ENCODE assay signal across 37 cellular contexts in the genomic region with DNA sequence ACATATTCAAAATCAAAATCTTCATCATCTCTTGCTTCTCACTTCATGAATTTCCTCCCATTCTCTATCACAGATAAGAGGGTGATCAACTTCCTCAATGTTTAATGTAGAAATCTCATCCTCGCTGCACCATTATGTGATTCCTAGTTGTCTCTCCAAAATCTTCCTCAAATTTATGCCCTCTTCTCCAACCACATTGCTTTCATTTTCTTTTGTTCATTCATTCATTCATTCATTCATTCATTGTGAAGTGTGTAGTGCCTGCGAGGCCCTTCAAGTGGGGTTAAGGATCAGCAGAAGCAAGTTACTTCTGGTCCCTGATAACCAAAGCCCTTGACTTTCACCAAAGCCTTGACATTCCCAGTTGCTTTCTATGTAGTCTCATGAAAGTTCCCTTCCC. TPM values are rescaled to one million over a fixed set of nuclear protein-coding genes. Genes with fewer than 3 reads are reported as not detected.
DNase-seq lines count a peak whose midpoint lies in the region; ATAC-seq, FAIRE-seq and TF ChIP-seq lines count a peak whose summit lies in the region.
"Had no signal": no experiment of that assay in that cellular context is flagged by ENCODE, and none has a peak within 500 bp of the region (broad histone marks: within the 10 kb centered on the region; RNA-seq: fewer than 3 reads in every experiment).

No MANE protein-coding gene starts in this region.

- no peak for DNase-seq in natural killer cell treated with Interleukin-12 subunit alpha and Interleukin-12 subunit beta and Interleukin-15 and Interleukin-18, amount 100 ng/mL, for 72 hours (ENCODE audit: low spot score)
- no peak for DNase-seq in natural killer cell
- DNase-seq in Calu3, result no peak
- no peak for DNase-seq in GM12878 (ENCODE audit: low read depth, low spot score)
- no peak for DNase-seq in DMS 273 (lab: John Stamatoyannopoulos, UW; ENCODE audit: unreplicated experiment)
- no peak for DNase-seq in small intestine
- no peak for DNase-seq in right lobe of liver
- DNase-seq: 8988T; ACHN; AML-193; BE2C; C1 segment of cervical spinal cord; Caco-2; CD4-positive, alpha-beta memory T cell; CD4-positive, alpha-beta T cell; CD4-positive, CD25-positive, alpha-beta regulatory T cell; CD8-positive, alpha-beta memory T cell; CD8-positive, alpha-beta T cell; COR-L47; DMS 273 treated with DMSO at 0.1 percent for 48 hours; DMS153; DMS53; DMS79; DMS79 treated with DMSO at 0.1 percent for 48 hours; DND-41; EL had no signal

- peaks cover 68% of the 10 kb centered on the region for H3K4me1 ChIP-seq in KMS-11 (ENCODE audit: low read depth, poor library complexity, severe bottlenecking)
- H3K4me1 ChIP-seq in GM12878 (ENCODE audit: control insufficient read depth, insufficient read depth, low read length), result peaks cover 20% of the 10 kb centered on the region
- no peaks in the 10 kb centered on the region for H3K4me1 ChIP-seq in small intestine (ENCODE audit: control insufficient read depth in 2 of 2, insufficient read depth in 1 of 2, low read depth in 1 of 2, low read length in 1 of 2)
- no peaks in the 10 kb centered on the region for H3K4me1 ChIP-seq in right lobe of liver
- H3K4me1 ChIP-seq: BE2C, Caco-2 had no signal

- H3K27me3 ChIP-seq in KMS-11 (ENCODE audit: insufficient read depth, low read depth) (no peaks in the 10 kb centered on the region), GM12878 (replicated peaks in 1 of 2; ENCODE audit: control insufficient read depth in 2 of 2, insufficient read depth in 2 of 2, low read length in 1 of 2) (no peaks in the 10 kb centered on the region), small intestine (ENCODE audit: control insufficient read depth in 2 of 2, insufficient read depth in 2 of 2, low read length in 2 of 2) (no peaks in the 10 kb centered on the region), right lobe of liver (no peaks in the 10 kb centered on the region)
- H3K27me3 ChIP-seq: BE2C; BLaER1; BLaER1 treated with 17β-estradiol and CSF1 and Interleukin-3, amounts not matched to agents 10 nM and 100 nM had no signal

- H3K79me2 ChIP-seq in KMS-11 (ENCODE audit: insufficient read depth, low read depth), result no peaks in the 10 kb centered on the region
- peaks cover 6% of the 10 kb centered on the region for H3K79me2 ChIP-seq in GM12878 (ENCODE audit: control insufficient read depth, insufficient read depth, low read length)

- H3K27me3 Mint-ChIP-seq in natural killer cell treated with Interleukin-12 subunit alpha and Interleukin-12 subunit beta and Interleukin-15 and Interleukin-18, amount 100 ng/mL, for 72 hours, result no peaks in the 10 kb centered on the region
- no peaks in the 10 kb centered on the region for H3K27me3 Mint-ChIP-seq in natural killer cell (ENCODE audit: low read depth in 2 of 2)
- no peaks in the 10 kb centered on the region for H3K27me3 Mint-ChIP-seq in Calu3 (ENCODE audit: unreplicated experiment)
- H3K27me3 Mint-ChIP-seq: CD4-positive, alpha-beta memory T cell; CD4-positive, alpha-beta T cell; CD8-positive, alpha-beta memory T cell had no signal

- H3K36me3 ChIP-seq in KMS-11 (ENCODE audit: insufficient read depth), result no peaks in the 10 kb centered on the region
- no peaks in the 10 kb centered on the region for H3K36me3 ChIP-seq in GM12878 (ENCODE audit: control insufficient read depth in 2 of 2, insufficient read depth in 2 of 2, low read length in 1 of 2)
- no peaks in the 10 kb centered on the region for H3K36me3 ChIP-seq in small intestine (ENCODE audit: control insufficient read depth in 2 of 2, insufficient read depth in 2 of 2, low read length in 2 of 2)
- no peaks in the 10 kb centered on the region for H3K36me3 ChIP-seq in right lobe of liver
- H3K36me3 ChIP-seq: BE2C; BLaER1; BLaER1 treated with 17β-estradiol and CSF1 and Interleukin-3, amounts not matched to agents 10 nM and 100 nM had no signal

- RAD21 ChIA-PET in GM12878 (lab: Charles Lee; ENCODE audit: unreplicated experiment), result interaction anchor here (2.0 kb wide), 1 partner anchor 32 kb away, joined by 5 read pairs; no protein-coding TSS in a partner anchor

- TF ChIP-seq EP300 in GM12878 (IDR thresholded peaks at IDR 0.05; ENCODE audit: borderline replicate concordance in 1 of 2, control insufficient read depth in 1 of 2, low read depth in 2 of 2, low read length in 2 of 2), result no peak

- intact Hi-C loops in natural killer cell (cut with micrococcal nuclease) (no loop called here), Calu3 (cut with micrococcal nuclease; ENCODE audit: unreplicated experiment) (no loop called here), GM12878 (cut with micrococcal nuclease; ENCODE audit: unreplicated experiment) (loop anchor here (10.0 kb wide), 2 partner anchors 197 to 227 kb away; no protein-coding TSS in a partner anchor), right lobe of liver (cut with DNase I) (no loop called here)

- H3K9ac ChIP-seq in KMS-11, result no peak overlapping the region
- no peak overlapping the region for H3K9ac ChIP-seq in GM12878 (ENCODE audit: control insufficient read depth, insufficient read depth, low read length)
- H3K9ac ChIP-seq: BLaER1; BLaER1 treated with 17β-estradiol and CSF1 and Interleukin-3, amounts not matched to agents 10 nM and 100 nM had no signal

- TF ChIP-seq POLR2A in GM12878 (IDR thresholded peaks at IDR 0.05; ENCODE audit: low read depth, low read length) (no peak), right lobe of liver (IDR thresholded peaks at IDR 0.05) (no peak)

- H3K27ac ChIP-seq in KMS-11, result peak overlapping the region; percentile 61; the same call in 1 of the 2 replicates
- H3K27ac ChIP-seq in GM12878 (ENCODE audit: control insufficient read depth, insufficient read depth), result peak overlapping the region; percentile 87
- no peak overlapping the region for H3K27ac ChIP-seq in small intestine (ENCODE audit: low read depth in 1 of 2, low read length in 1 of 2)
- no peak overlapping the region for H3K27ac ChIP-seq in right lobe of liver
- H3K27ac ChIP-seq: 22Rv1; A549; BLaER1; BLaER1 treated with 17β-estradiol and CSF1 and Interleukin-3, amounts not matched to agents 10 nM and 100 nM; C4-2B had no signal

- TF ChIP-seq CTCF in natural killer cell (IDR thresholded peaks at IDR 0.05), result no peak
- TF ChIP-seq CTCF in Calu3 (IDR thresholded peaks at IDR 0.05; ENCODE audit: unreplicated experiment), result no peak
- TF ChIP-seq CTCF in KMS-11 (conservative IDR thresholded peaks at IDR 0.05; ENCODE audit: low read depth, low read length), result no peak
- no peak for TF ChIP-seq CTCF in GM12878 (IDR thresholded peaks at IDR 0.05 in 2 of 3, conservative IDR thresholded peaks at IDR 0.05 in 1 of 3; ENCODE audit: control insufficient read depth in 2 of 3, extremely low read depth in 1 of 3, insufficient read depth in 1 of 3, low read depth in 3 of 3, low read length in 3 of 3)
- no peak for TF ChIP-seq CTCF in right lobe of liver (IDR thresholded peaks at IDR 0.05)

- SMC1A ChIA-PET in GM12878 (lab: Charles Lee; ENCODE audit: uncharacterized antibody, unreplicated experiment), result interaction anchor here (1.5 to 2.3 kb wide), 2 partner anchors 56 to 85 kb away, joined by 3 to 7 read pairs; no protein-coding TSS in a partner anchor

- peak overlapping the region; percentile 37 for H3K4me3 Mint-ChIP-seq in natural killer cell treated with Interleukin-12 subunit alpha and Interleukin-12 subunit beta and Interleukin-15 and Interleukin-18, amount 100 ng/mL, for 72 hours
- no peak overlapping the region for H3K4me3 Mint-ChIP-seq in natural killer cell
- H3K4me3 Mint-ChIP-seq in Calu3 (ENCODE audit: low read depth, unreplicated experiment), result no peak overlapping the region
- H3K4me3 Mint-ChIP-seq: B cell; CD14-positive monocyte; CD4-positive, alpha-beta memory T cell; CD4-positive, alpha-beta T cell; CD4-positive, CD25-positive, alpha-beta regulatory T cell; CD8-positive, alpha-beta memory T cell; CD8-positive, alpha-beta T cell had no signal

- H3K4me3 ChIP-seq in KMS-11 (IDR thresholded peaks at IDR 0.05; ENCODE audit: insufficient read depth, low read depth, low read length) (no peak overlapping the region), GM12878 (no peak overlapping the region), small intestine (ENCODE audit: low read depth in 1 of 2, low read length in 2 of 2) (no peak overlapping the region), right lobe of liver (no peak overlapping the region)
- H3K4me3 ChIP-seq: A549; BLaER1; BLaER1 treated with 17β-estradiol and CSF1 and Interleukin-3, amounts not matched to agents 10 nM and 100 nM had no signal

- H3K27ac Mint-ChIP-seq in natural killer cell treated with Interleukin-12 subunit alpha and Interleukin-12 subunit beta and Interleukin-15 and Interleukin-18, amount 100 ng/mL, for 72 hours, result peak overlapping the region; percentile 80 to 93
- H3K27ac Mint-ChIP-seq in natural killer cell (no peak overlapping the region), Calu3 (ENCODE audit: unreplicated experiment) (peak overlapping the region; percentile 85)
- H3K27ac Mint-ChIP-seq: B cell; CD4-positive, alpha-beta T cell; CD8-positive, alpha-beta memory T cell; CD8-positive, alpha-beta T cell had no signal

- FAIRE-seq in GM12878 (lab: Jason Lieb, UNC), result no peak
- no peak for FAIRE-seq in small intestine (lab: Jason Lieb, UNC)
- FAIRE-seq: A204.1, A549, D721Med had no signal

- 77% methylated on average over 2 of the region's 2 CpGs for WGBS in GM12878 (ENCODE audit: insufficient coverage, insufficient replicate concordance, low lambda C conversion rate, missing lambda C conversion rate)
- 92 to 98% (median 96%) methylated on average over 2 of the region's 2 CpGs for WGBS in small intestine, 3 donors
- WGBS in right lobe of liver (ENCODE audit: insufficient coverage, low coverage, low lambda C conversion rate, missing lambda C conversion rate), result 79% methylated on average over 2 of the region's 2 CpGs

- H3K4me2 ChIP-seq in KMS-11 (no peak overlapping the region), GM12878 (ENCODE audit: control insufficient read depth, insufficient read depth) (no peak overlapping the region)
- H3K4me2 ChIP-seq: A549; BLaER1; BLaER1 treated with 17β-estradiol and CSF1 and Interleukin-3, amounts not matched to agents 10 nM and 100 nM had no signal

- no peak for ATAC-seq in natural killer cell treated with Interleukin-12 subunit alpha and Interleukin-12 subunit beta and Interleukin-15 and Interleukin-18, amount 100 ng/mL, for 72 hours
- ATAC-seq in natural killer cell (no peak), GM12878 (no peak), right lobe of liver (no peak)
- ATAC-seq: A549; CD8-positive, alpha-beta T cell had no signal

- H3K36me3 Mint-ChIP-seq in natural killer cell treated with Interleukin-12 subunit alpha and Interleukin-12 subunit beta and Interleukin-15 and Interleukin-18, amount 100 ng/mL, for 72 hours, result peaks cover 37% of the 10 kb centered on the region
- H3K36me3 Mint-ChIP-seq in natural killer cell (peaks cover 5% of the 10 kb centered on the region), Calu3 (ENCODE audit: insufficient read depth, unreplicated experiment) (peaks cover 13% of the 10 kb centered on the region)
- H3K36me3 Mint-ChIP-seq: CD14-positive monocyte; CD4-positive, CD25-positive, alpha-beta regulatory T cell had no signal

- in situ Hi-C loops in GM12878 (cut with MboI), result no loop called here

- no peaks in the 10 kb centered on the region for H4K20me1 ChIP-seq in KMS-11 (ENCODE audit: insufficient read depth)
- no peaks in the 10 kb centered on the region for H4K20me1 ChIP-seq in GM12878 (ENCODE audit: control insufficient read depth, insufficient read depth)
- H4K20me1 ChIP-seq: BLaER1; BLaER1 treated with 17β-estradiol and CSF1 and Interleukin-3, amounts not matched to agents 10 nM and 100 nM had no signal

- BruUV-seq in Calu3 (replicated peaks; lab: Mats Ljungman, UMichigan) (no TSS peak), GM12878 (replicated peaks; lab: Mats Ljungman, UMichigan) (no TSS peak)

- H3K4me1 Mint-ChIP-seq in natural killer cell treated with Interleukin-12 subunit alpha and Interleukin-12 subunit beta and Interleukin-15 and Interleukin-18, amount 100 ng/mL, for 72 hours (ENCODE audit: low read depth in 2 of 2), result peaks cover 57 to 73% of the 10 kb centered on the region in 2 donors
- H3K4me1 Mint-ChIP-seq in natural killer cell (peaks cover 47 to 50% of the 10 kb centered on the region in 2 donors), Calu3 (ENCODE audit: low read depth, unreplicated experiment) (peaks cover 80% of the 10 kb centered on the region)

- POLR2A ChIA-PET in GM12878 (lab: Charles Lee), result interaction anchor here (1.3 kb wide), 1 partner anchor 10 kb away, joined by 3 read pairs; no protein-coding TSS in a partner anchor

- no peak for TF ChIP-seq RAD21 in GM12878 (IDR thresholded peaks at IDR 0.05; ENCODE audit: insufficient read depth, low read depth, low read length)

- H2AFZ ChIP-seq in KMS-11 (ENCODE audit: low read depth), result no peak overlapping the region
- no peak overlapping the region for H2AFZ ChIP-seq in GM12878 (ENCODE audit: control insufficient read depth, low read depth, low read length)

- CTCF ChIA-PET in Calu3 (lab: Charles Lee), result no interaction called here
- CTCF ChIA-PET in GM12878 (lab: Yijun Ruan, JAX), result interaction anchor here (0.6 kb wide), 1 partner anchor 179 kb away, joined by 4 read pairs; no protein-coding TSS in a partner anchor

- peaks cover 19% of the 10 kb centered on the region for H3K9me3 Mint-ChIP-seq in natural killer cell treated with Interleukin-12 subunit alpha and Interleukin-12 subunit beta and Interleukin-15 and Interleukin-18, amount 100 ng/mL, for 72 hours
- H3K9me3 Mint-ChIP-seq in natural killer cell (no peaks in the 10 kb centered on the region), Calu3 (ENCODE audit: low read depth, unreplicated experiment) (no peaks in the 10 kb centered on the region)

- peaks cover 19% of the 10 kb centered on the region for H3K9me3 ChIP-seq in GM12878 (replicated peaks; ENCODE audit: control insufficient read depth, insufficient read depth, low read length)
- H3K9me3 ChIP-seq in small intestine (ENCODE audit: control insufficient read depth, low read depth), result no peaks in the 10 kb centered on the region
- no peaks in the 10 kb centered on the region for H3K9me3 ChIP-seq in right lobe of liver
- H3K9me3 ChIP-seq: A549, BE2C, Caco-2 had no signal

RNA-seq across cellular contexts. Expression of a gene that starts 33.5 kb away (rescaled TPM):
- total RNA-seq in natural killer cell treated with Interleukin-12 subunit alpha and Interleukin-12 subunit beta and Interleukin-15 and Interleukin-18, amount 100 ng/mL, for 72 hours, result 10 to 100 TPM; 17.9 to 32.0 TPM
- 10 to 100 TPM; 26.2 to 35.2 (median 29.8) TPM for total RNA-seq in natural killer cell
- 5.6 and 9.0 TPM in 2 replicates for total RNA-seq in Calu3 (2022)
- total RNA-seq in GM12878 (2013; cell fraction: nucleolus; rRNA removed), result 42.5 and 46.4 TPM in 2 replicates
- 2.8 and 2.9 TPM in 2 replicates for total RNA-seq in GM12878 (2014; rRNA removed)
- 3.4 and 3.5 TPM in 2 replicates for total RNA-seq in GM12878 (2014; rRNA removed; fragmentation: Illumina TruSeq; extraction: Trizol)
- total RNA-seq in GM12878 (2021), result 13.6 and 13.8 TPM in 2 replicates
- 1.8 TPM for polyA plus RNA-seq in GM12878 (2011; ENCODE audit: low read depth)
- 3.5 and 4.3 TPM in 2 replicates for polyA plus RNA-seq in GM12878 (2011; rRNA removed)
- 5.4 and 6.8 TPM in 2 replicates for polyA plus RNA-seq in GM12878 (2011; cell fraction: cytosol; rRNA removed)
- 7.7 and 9.8 TPM in 2 replicates for polyA plus RNA-seq in GM12878 (2011; cell fraction: nucleus; rRNA removed)
- polyA plus RNA-seq in GM12878 (2012), result 4.9 and 5.2 TPM in 2 replicates
- polyA plus RNA-seq in GM12878 (2014; fragmentation: Illumina TruSeq; extraction: Trizol), result 7.4 and 8.6 TPM in 2 replicates
- polyA plus RNA-seq in GM12878 (2014; fragmentation: Nextera tagmentation; extraction: Ambion mirVana), result 1 to 10 TPM; 1.8 to 2.2 TPM
- polyA plus RNA-seq in GM12878 (2014; rRNA removed), result 6.0 and 7.7 TPM in 2 replicates
- 1 to 10 TPM; 3.0 to 4.3 TPM for polyA plus RNA-seq in GM12878 (2016; fragmentation: Nextera tagmentation; extraction: Ambion mirVana)
- polyA minus RNA-seq in GM12878 (2011; rRNA and poly(A)+ RNA removed), result 11.4 and 11.5 TPM in 2 replicates
- polyA minus RNA-seq in GM12878 (2011; cell fraction: cytosol; rRNA and poly(A)+ RNA removed), result 5.5 and 5.6 TPM in 2 replicates
- 6.0 and 17.6 TPM in 2 replicates for polyA minus RNA-seq in GM12878 (2011; cell fraction: nucleus; rRNA and poly(A)+ RNA removed)
- 1 to 10 TPM in 2 of 3 donors, under 1 TPM in 1; 0.67 to 2.2 (median 1.3) TPM for polyA plus RNA-seq in small intestine
- total RNA-seq in right lobe of liver, result 1 to 10 TPM; 1.4 to 3.9 (median 2.2) TPM
- total RNA-seq: G401 had no signal

Comparison
In these comparisons a context has a peak if more than half of its experiments do, and no peak if none do; other contexts are left out.
1. H3K27ac Mint-ChIP-seq: peak in natural killer cell treated with Interleukin-12 subunit alpha and Interleukin-12 subunit beta and Interleukin-15 and Interleukin-18, amount 100 ng/mL, for 72 hours (2 of 2) and Calu3 (single experiment); none in natural killer cell (0 of 2).
2. H3K27ac ChIP-seq: peak in KMS-11 (single experiment) and GM12878 (single experiment); none in small intestine (0 of 2) and right lobe of liver (0 of 3).